Comparison of ENCODE assay signal across 13 cellular contexts in the genomic region with DNA sequence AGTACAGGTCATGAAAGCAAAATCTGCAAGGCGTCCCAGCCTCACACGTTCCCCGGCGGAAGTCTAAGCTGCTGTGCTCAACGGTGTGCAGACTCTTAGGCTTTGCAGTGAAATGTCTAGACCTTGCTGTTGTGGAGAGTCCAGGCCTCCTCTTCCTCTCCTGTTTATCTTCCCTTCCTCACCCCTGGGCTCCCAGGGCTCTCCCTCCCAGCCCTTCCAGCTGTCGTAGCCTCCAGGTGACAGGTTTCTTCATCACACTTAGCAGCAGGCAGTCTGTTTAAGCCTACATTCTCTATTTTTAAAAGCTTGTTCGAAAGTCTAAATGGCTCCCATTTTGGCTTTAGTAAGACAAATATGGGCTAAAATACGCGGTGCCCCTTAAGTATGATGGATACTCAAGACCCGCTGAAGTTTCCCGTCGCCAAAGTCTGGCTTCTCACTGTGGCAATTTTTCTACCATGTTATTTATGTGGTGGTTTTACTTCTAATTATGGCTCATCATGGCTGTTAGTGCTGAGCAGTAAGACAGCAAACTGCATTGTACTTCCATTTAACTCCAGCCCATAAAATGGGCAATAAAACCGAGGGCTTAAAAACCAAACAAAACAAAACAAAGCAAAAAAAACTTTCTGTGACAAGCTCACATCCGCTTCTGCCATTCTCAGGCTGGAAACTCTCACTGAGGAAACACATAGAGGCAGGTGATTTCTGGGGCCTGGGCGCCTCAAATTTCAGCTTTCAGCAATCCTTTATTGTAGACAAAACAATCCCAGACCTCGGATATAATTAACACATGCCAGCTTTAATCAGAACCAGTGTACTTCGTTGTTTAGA.
DNase-seq lines count a peak whose midpoint lies in the region; ATAC-seq, FAIRE-seq and TF ChIP-seq lines count a peak whose summit lies in the region.
"Had no signal": no experiment of that assay in that cellular context is flagged by ENCODE, and none has a peak within 500 bp of the region (broad histone marks: within the 10 kb centered on the region; RNA-seq: fewer than 3 reads in every experiment).

No MANE protein-coding gene starts in this region.

- H3K4me1 ChIP-seq in mucosa of descending colon (ENCODE audit: low read depth) (no peaks in the 10 kb centered on the region), thyroid gland (no peaks in the 10 kb centered on the region), sigmoid colon (no peaks in the 10 kb centered on the region)

- TF ChIP-seq CTCF in mucosa of descending colon (IDR thresholded peaks at IDR 0.05) = no peak
- no peak for TF ChIP-seq CTCF in thyroid gland (IDR thresholded peaks at IDR 0.05)
- TF ChIP-seq CTCF in sigmoid colon (IDR thresholded peaks at IDR 0.05) = no peak

- ATAC-seq in mucosa of descending colon (peak; percentile 80), HG03457 (IDR thresholded peaks at IDR 0.05; ENCODE audit: unreplicated experiment) (no peak)
- ATAC-seq: stimulated activated memory B cell treated with anti-CD40 and anti-IgM and Interleukin-4, amounts not matched to agents 10 μg/mL and 1 μg/mL and 100 μg/mL, for 72 hours had no signal

- H3K27ac ChIP-seq in thyroid gland = no peak overlapping the region
- H3K27ac ChIP-seq in sigmoid colon = no peak overlapping the region
- H3K27ac ChIP-seq: KMS-11 had no signal

- H3K36me3 ChIP-seq in mucosa of descending colon (ENCODE audit: low read depth) (no peaks in the 10 kb centered on the region), thyroid gland (no peaks in the 10 kb centered on the region), sigmoid colon (no peaks in the 10 kb centered on the region)

- no peaks in the 10 kb centered on the region for H3K27me3 ChIP-seq in thyroid gland
- peaks cover 0 to 21% (median 9%) of the 10 kb centered on the region in 3 donors for H3K27me3 ChIP-seq in sigmoid colon

- WGBS in thyroid gland, 2 donors = 53 to 54% methylated on average over 17 of the region's 17 CpGs
- WGBS in sigmoid colon, 2 donors = 31 to 52% methylated on average over 17 of the region's 17 CpGs

- DNase-seq in DMS79 treated with DMSO at 0.1 percent for 48 hours (lab: John Stamatoyannopoulos, UW) (peak; percentile 68), NCI-H1417 treated with DMSO at 0.1 percent for 48 hours (lab: John Stamatoyannopoulos, UW) (peak; percentile 98), NCI-H82 (lab: John Stamatoyannopoulos, UW) (peak; percentile 84), mucosa of descending colon (no peak), thyroid gland (no peak), sigmoid colon (no peak), urothelium cell line (ENCODE audit: low spot score) (no peak)
- DNase-seq: activated gamma-delta T cell; mesendoderm; stimulated activated CD4-positive, alpha-beta T cell treated with anti-CD3 and anti-CD28 coated beads, Interleukin-2, amount 100 ng/mL, for 24 hours had no signal

- TF ChIP-seq POLR2A in thyroid gland (IDR thresholded peaks at IDR 0.05) = no peak
- no peak for TF ChIP-seq POLR2A in sigmoid colon (IDR thresholded peaks at IDR 0.05)

- FAIRE-seq in urothelium cell line (lab: Jason Lieb, UNC) = no peak

- H3K4me3 ChIP-seq in mucosa of descending colon (no peak overlapping the region), thyroid gland (replicated peaks in 1 of 3) (no peak overlapping the region), sigmoid colon (no peak overlapping the region)

- TF ChIP-seq EP300 in sigmoid colon (IDR thresholded peaks at IDR 0.05) = no peak

- intact Hi-C loops in mucosa of descending colon (cut with DNase I, micrococcal nuclease) = no loop called here
- intact Hi-C loops in thyroid gland (cut with DNase I) = no loop called here
- intact Hi-C loops in sigmoid colon (cut with DNase I) = no loop called here

- no peaks in the 10 kb centered on the region for H3K9me3 ChIP-seq in mucosa of descending colon
- H3K9me3 ChIP-seq in thyroid gland = no peaks in the 10 kb centered on the region
- no peaks in the 10 kb centered on the region for H3K9me3 ChIP-seq in sigmoid colon

Comparison
In these comparisons a context has a peak if more than half of its experiments do, and no peak if none do; other contexts are left out.
1. DNase-seq: peak in DMS79 treated with DMSO at 0.1 percent for 48 hours (single experiment), NCI-H1417 treated with DMSO at 0.1 percent for 48 hours (single experiment) and NCI-H82 (single experiment); none in mucosa of descending colon (0 of 3), thyroid gland (0 of 2), sigmoid colon (single experiment) and urothelium cell line (single experiment).